ENCODE assay signal across 25 cellular contexts in genomic region chr3:8548502-8549300, GRCh38.
"Had no signal": no experiment of that assay in that cellular context is flagged by ENCODE, and none has a peak within 500 bp of the region (broad histone marks: within the 10 kb centered on the region; RNA-seq: fewer than 3 reads in every experiment).

No MANE protein-coding gene starts in this region.

- H3K27ac ChIP-seq: VCaP had no signal

- H3K36me3 Mint-ChIP-seq: activated naive CD8-positive, alpha-beta T cell had no signal

- DNase-seq: activated CD4-positive, alpha-beta memory T cell treated with anti-CD3 and anti-CD28 coated beads, Interleukin-2, amount 10 ng/mL, durations not matched to agents 7 days and 5 days; activated CD4-positive, alpha-beta T cell treated with anti-CD3 and anti-CD28 coated beads, Interleukin-2, amount 50 U/mL, for 1 hour; activated CD4-positive, CD25-positive, alpha-beta regulatory T cell; activated gamma-delta T cell; activated naive CD4-positive, alpha-beta T cell treated with anti-CD3 and anti-CD28 coated beads for 36 hours; activated T-cell treated with anti-CD3 and anti-CD28 coated beads for 4 hours; activated T-cell treated with anti-CD3 and anti-CD28 coated beads, Interleukin-2, amount 50 U/mL, for 48 hours; amygdala; KG1; NCI-H1092 treated with DMSO at 0.1 percent for 48 hours; NCI-H1417 treated with DMSO at 0.1 percent for 48 hours; NCI-H1694; NCI-H2029; NCI-H2107; NCI-H2171 treated with DMSO at 0.1 percent for 48 hours; NCI-H226; NCI-H510A; NCI-H526 treated with DMSO at 0.1 percent for 48 hours; NCI-H82; SIG-M5; T-helper 1 cell had no signal

- ATAC-seq: activated T-helper 17 cell treated with anti-CD3 and anti-CD28 coated beads, Interleukin-2, amount 50 U/mL, for 72 hours had no signal

- H3K9me3 Mint-ChIP-seq: activated CD4-positive, alpha-beta memory T cell treated with anti-CD3 and anti-CD28 coated beads, Interleukin-2, amount 10 ng/mL, durations not matched to agents 7 days and 5 days; activated naive CD4-positive, alpha-beta T cell treated with anti-CD3 and anti-CD28 coated beads for 36 hours; activated T-helper 17 cell treated with anti-CD3 and anti-CD28 coated beads, Interleukin-2, amount 50 U/mL, for 72 hours; IgD-negative memory B cell had no signal

- H3K4me1 Mint-ChIP-seq: activated CD4-positive, alpha-beta memory T cell treated with anti-CD3 and anti-CD28 coated beads, Interleukin-2, amount 10 ng/mL, durations not matched to agents 7 days and 5 days; activated T-helper 17 cell treated with anti-CD3 and anti-CD28 coated beads, Interleukin-2, amount 50 U/mL, for 72 hours; IgD-negative memory B cell had no signal

- H3K27me3 Mint-ChIP-seq: activated CD4-positive, alpha-beta memory T cell treated with anti-CD3 and anti-CD28 coated beads, Interleukin-2, amount 10 ng/mL, durations not matched to agents 7 days and 5 days; activated naive CD8-positive, alpha-beta T cell; activated T-helper 17 cell treated with anti-CD3 and anti-CD28 coated beads, Interleukin-2, amount 50 U/mL, for 72 hours; IgD-negative memory B cell had no signal

- H3K4me3 Mint-ChIP-seq: activated CD4-positive, alpha-beta memory T cell treated with anti-CD3 and anti-CD28 coated beads, Interleukin-2, amount 10 ng/mL, durations not matched to agents 7 days and 5 days; activated naive CD4-positive, alpha-beta T cell treated with anti-CD3 and anti-CD28 coated beads for 36 hours; activated naive CD8-positive, alpha-beta T cell; activated T-helper 17 cell treated with anti-CD3 and anti-CD28 coated beads, Interleukin-2, amount 50 U/mL, for 72 hours; IgD-negative memory B cell had no signal

- H3K27ac Mint-ChIP-seq: activated CD4-positive, alpha-beta memory T cell treated with anti-CD3 and anti-CD28 coated beads, Interleukin-2, amount 10 ng/mL, durations not matched to agents 7 days and 5 days; activated naive CD4-positive, alpha-beta T cell treated with anti-CD3 and anti-CD28 coated beads for 36 hours; activated naive CD8-positive, alpha-beta T cell; activated T-helper 17 cell treated with anti-CD3 and anti-CD28 coated beads, Interleukin-2, amount 50 U/mL, for 72 hours; IgD-negative memory B cell had no signal
